28 cellular contexts compared by ENCODE assay signal in the genomic region with DNA sequence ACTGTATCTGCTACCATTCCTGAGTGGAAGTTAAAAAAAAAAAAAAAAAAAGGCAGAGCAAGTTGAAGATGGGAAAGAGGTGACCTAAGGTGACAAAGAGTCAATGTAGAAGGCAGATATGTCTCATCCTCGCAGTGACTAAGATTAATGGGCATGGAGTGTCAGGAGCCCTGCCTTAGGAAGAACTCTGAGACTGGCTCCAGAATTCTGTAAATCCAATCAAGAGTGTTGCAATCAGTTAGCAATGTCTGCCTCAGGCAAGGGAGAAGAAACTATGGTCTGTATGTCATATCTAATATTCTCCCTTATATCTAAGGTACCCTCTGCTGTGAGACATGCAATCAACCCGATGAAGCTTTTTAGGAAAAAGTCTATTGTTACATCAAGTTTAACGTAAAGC. TPM values are rescaled to one million over a fixed set of nuclear protein-coding genes. Genes with fewer than 3 reads are reported as not detected.
"Had no signal": no experiment of that assay in that cellular context is flagged by ENCODE, and none has a peak within 500 bp of the region (broad histone marks: within the 10 kb centered on the region; RNA-seq: fewer than 3 reads in every experiment).

No MANE protein-coding gene starts in this region.

- H3K9me3 ChIP-seq: left lung, ovary, right atrium auricular region, tibial nerve, upper lobe of left lung, vagina had no signal

- H3K36me3 Mint-ChIP-seq: immature natural killer cell; mesothelial cell of epicardium; naive B cell; natural killer cell treated with Interleukin-12 subunit alpha and Interleukin-12 subunit beta and Interleukin-15 and Interleukin-18, amount 100 ng/mL, for 72 hours had no signal

- H3K4me1 ChIP-seq: left lung, upper lobe of left lung, vagina had no signal

- H3K27ac ChIP-seq: left lung, ovary, right atrium auricular region, skin epidermis, tibial nerve, upper lobe of left lung, vagina had no signal

- H3K27ac Mint-ChIP-seq: immature natural killer cell; mesothelial cell of epicardium; natural killer cell treated with Interleukin-12 subunit alpha and Interleukin-12 subunit beta and Interleukin-15 and Interleukin-18, amount 100 ng/mL, for 72 hours; progenitor cell of endocrine pancreas; stimulated activated naive CD8-positive, alpha-beta T cell treated with anti-CD3 and anti-CD28 coated beads, Interleukin-15, amount 100 ng/mL, for 72 hours had no signal

- H3K27me3 Mint-ChIP-seq: stimulated activated naive CD8-positive, alpha-beta T cell treated with anti-CD3 and anti-CD28 coated beads, Interleukin-15, amount 100 ng/mL, for 72 hours had no signal

- H3K9me3 Mint-ChIP-seq: immature natural killer cell; mesothelial cell of epicardium; naive B cell; natural killer cell treated with Interleukin-12 subunit alpha and Interleukin-12 subunit beta and Interleukin-15 and Interleukin-18, amount 100 ng/mL, for 72 hours; stimulated activated naive CD8-positive, alpha-beta T cell treated with anti-CD3 and anti-CD28 coated beads, Interleukin-15, amount 100 ng/mL, for 72 hours had no signal

- H3K4me3 ChIP-seq: left lung, lung, ovary, right atrium auricular region, skin epidermis, tibial nerve, upper lobe of left lung, vagina had no signal

- H3K4me3 Mint-ChIP-seq: immature natural killer cell; mesothelial cell of epicardium; naive B cell; natural killer cell treated with Interleukin-12 subunit alpha and Interleukin-12 subunit beta and Interleukin-15 and Interleukin-18, amount 100 ng/mL, for 72 hours; stimulated activated naive CD8-positive, alpha-beta T cell treated with anti-CD3 and anti-CD28 coated beads, Interleukin-15, amount 100 ng/mL, for 72 hours had no signal

- FAIRE-seq: islet of Langerhans, kidney had no signal

- ATAC-seq: left colon; left lung; natural killer cell treated with Interleukin-12 subunit alpha and Interleukin-12 subunit beta and Interleukin-15 and Interleukin-18, amount 100 ng/mL, for 72 hours; sciatic nerve; stimulated activated naive CD8-positive, alpha-beta T cell treated with anti-CD3 and anti-CD28 coated beads, Interleukin-15, amount 100 ng/mL, for 72 hours had no signal

- H3K27me3 ChIP-seq: ovary, right atrium auricular region, tibial nerve, upper lobe of left lung, vagina had no signal

- H3K36me3 ChIP-seq: left lung, ovary, right atrium auricular region, tibial nerve, upper lobe of left lung, vagina had no signal

- DNase-seq: hypothalamus; immature natural killer cell; kidney; left colon; left lung; mesendoderm; naive B cell; ovary; stimulated activated CD4-positive, alpha-beta T cell treated with anti-CD3 and anti-CD28 coated beads, Interleukin-12 subunit alpha, Interleukin-12 subunit beta, amount 100 ng/mL, for 4 hours; stimulated activated CD4-positive, alpha-beta T cell treated with anti-CD3 and anti-CD28 coated beads, Interleukin-15, amount 100 ng/mL, for 24 hours; stimulated activated CD4-positive, alpha-beta T cell treated with anti-CD3 and anti-CD28 coated beads, Interleukin-2, amount 100 ng/mL, for 24 hours; stimulated activated CD4-positive, alpha-beta T cell treated with anti-CD3 and anti-CD28 coated beads, Interleukin-4, amount 100 ng/mL, for 1 hour; stimulated activated naive CD4-positive, alpha-beta T cell treated with Interleukin-2 at 50 U/mL for 16 hours; stimulated activated naive CD8-positive, alpha-beta T cell treated with anti-CD3 and anti-CD28 coated beads, Interleukin-15, amount 100 ng/mL, for 72 hours; substantia nigra; upper lobe of left lung had no signal

RNA-seq across cellular contexts. Expression of a gene that starts 24.7 kb away (rescaled TPM):
- total RNA-seq: natural killer cell treated with Interleukin-12 subunit alpha and Interleukin-12 subunit beta and Interleukin-15 and Interleukin-18, amount 100 ng/mL, for 72 hours; progenitor cell of endocrine pancreas; renal cortical epithelial cell had no signal
- polyA plus RNA-seq: neural cell had no signal
